9 cellular contexts compared by ENCODE assay signal in the genomic region with DNA sequence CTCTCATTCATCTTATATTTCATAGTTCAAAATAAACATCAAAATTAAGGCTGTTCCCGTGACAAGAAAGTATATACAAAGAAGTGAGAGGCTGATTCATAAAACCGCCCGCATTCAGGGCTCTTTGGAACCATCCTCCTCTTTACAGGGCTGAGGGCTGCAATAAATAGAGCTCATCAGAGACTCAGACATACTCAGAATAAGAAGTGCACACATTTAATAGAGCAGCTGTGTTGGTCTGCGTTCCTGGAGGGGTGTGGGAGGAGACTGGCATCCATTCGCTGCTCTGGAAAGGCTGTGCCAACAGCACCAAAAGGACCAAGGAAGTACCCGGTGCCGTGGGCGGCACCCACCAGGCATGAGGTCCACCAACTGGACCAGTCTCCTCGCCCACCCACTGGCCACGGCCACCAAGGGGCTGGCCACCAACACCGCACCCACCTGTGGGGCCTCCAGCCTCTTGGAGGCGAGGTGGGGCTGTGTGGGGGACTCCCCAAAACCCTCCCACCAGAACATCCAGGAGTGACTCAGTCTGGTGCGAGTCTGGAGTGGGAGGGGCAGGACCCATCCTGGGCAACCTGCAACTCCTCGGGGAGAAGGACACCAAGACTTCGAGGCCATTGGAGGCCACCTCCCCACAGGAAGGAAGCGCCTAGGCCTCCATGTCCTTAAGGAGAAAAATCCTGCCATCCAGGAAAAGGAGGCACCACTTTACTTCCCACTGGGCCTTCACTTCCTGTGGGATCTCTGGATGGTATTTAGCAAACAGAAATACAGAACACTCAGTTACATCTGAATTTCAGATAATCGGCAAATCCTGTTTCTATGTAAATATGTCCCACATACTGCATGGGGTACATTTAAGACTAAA.
A peak's percentile ranks its signal among the peaks of the same experiment; 100 is the strongest.
DNase-seq lines count a peak whose midpoint lies in the region; ATAC-seq and TF ChIP-seq lines count a peak whose summit lies in the region.
"Had no signal": no experiment of that assay in that cellular context is flagged by ENCODE, and none has a peak within 500 bp of the region (broad histone marks: within the 10 kb centered on the region; RNA-seq: fewer than 3 reads in every experiment).

No MANE protein-coding gene starts in this region.

- H3K4me3 ChIP-seq in GM12875 (ENCODE audit: low read depth, low read length): peak overlapping the region; percentile 46
- H3K4me3 ChIP-seq: dorsolateral prefrontal cortex had no signal

- no peak for TF ChIP-seq CTCF in GM12875 (IDR thresholded peaks at IDR 0.05; ENCODE audit: borderline replicate concordance, insufficient read depth, low read depth, low read length)

- peaks cover 5% of the 10 kb centered on the region for H3K36me3 Mint-ChIP-seq in T-helper 2 cell treated with Interferon-gamma antibody and Interleukin-4, amounts not matched to agents 5 μg/mL and 100 μg/mL, for 36 hours (ENCODE audit: low read depth)
- peaks cover 6% of the 10 kb centered on the region for H3K36me3 Mint-ChIP-seq in dendritic cell treated with granulocyte-macrophage colony-stimulating factor and Interleukin-4, amounts not matched to agents 40 ng/mL and 50 ng/mL, for 4 days (ENCODE audit: low read depth)

- peak; percentile 36 for ATAC-seq in HG02642 (IDR thresholded peaks at IDR 0.05; ENCODE audit: poor library complexity, unreplicated experiment)

- peak overlapping the region; percentile 96 for H3K27ac Mint-ChIP-seq in T-helper 2 cell treated with Interferon-gamma antibody and Interleukin-4, amounts not matched to agents 5 μg/mL and 100 μg/mL, for 36 hours
- H3K27ac Mint-ChIP-seq in dendritic cell treated with granulocyte-macrophage colony-stimulating factor and Interleukin-4, amounts not matched to agents 40 ng/mL and 50 ng/mL, for 4 days: peak overlapping the region; percentile 83

- H3K27me3 Mint-ChIP-seq in T-helper 2 cell treated with Interferon-gamma antibody and Interleukin-4, amounts not matched to agents 5 μg/mL and 100 μg/mL, for 36 hours (ENCODE audit: low read depth): no peaks in the 10 kb centered on the region
- no peaks in the 10 kb centered on the region for H3K27me3 Mint-ChIP-seq in dendritic cell treated with granulocyte-macrophage colony-stimulating factor and Interleukin-4, amounts not matched to agents 40 ng/mL and 50 ng/mL, for 4 days

- DNase-seq in T-helper 2 cell treated with Interferon-gamma antibody and Interleukin-4, amounts not matched to agents 5 μg/mL and 100 μg/mL, for 36 hours (ENCODE audit: low spot score): peak; percentile 82
- DNase-seq in stimulated activated CD8-positive, alpha-beta memory T cell treated with anti-CD3 and anti-CD28 coated beads, Interleukin-7, amount 100 ng/mL, for 4 hours (ENCODE audit: low read depth in 2 of 2): peak; percentile 44 to 46
- DNase-seq in NCI-H524 (lab: John Stamatoyannopoulos, UW): no peak
- no peak for DNase-seq in NCI-H1048 (lab: John Stamatoyannopoulos, UW)
- DNase-seq in NOMO-1 treated with dmso at 0.1 percent for 144 hours (lab: John Stamatoyannopoulos, UW; ENCODE audit: unreplicated experiment): no peak

- H3K4me3 Mint-ChIP-seq in T-helper 2 cell treated with Interferon-gamma antibody and Interleukin-4, amounts not matched to agents 5 μg/mL and 100 μg/mL, for 36 hours: peak overlapping the region; percentile 62
- no peak overlapping the region for H3K4me3 Mint-ChIP-seq in dendritic cell treated with granulocyte-macrophage colony-stimulating factor and Interleukin-4, amounts not matched to agents 40 ng/mL and 50 ng/mL, for 4 days

- H3K9me3 Mint-ChIP-seq in T-helper 2 cell treated with Interferon-gamma antibody and Interleukin-4, amounts not matched to agents 5 μg/mL and 100 μg/mL, for 36 hours: no peaks in the 10 kb centered on the region
- H3K9me3 Mint-ChIP-seq in dendritic cell treated with granulocyte-macrophage colony-stimulating factor and Interleukin-4, amounts not matched to agents 40 ng/mL and 50 ng/mL, for 4 days: no peaks in the 10 kb centered on the region

- intact Hi-C loops in dendritic cell treated with granulocyte-macrophage colony-stimulating factor and Interleukin-4, amounts not matched to agents 40 ng/mL and 50 ng/mL, for 4 days (cut with micrococcal nuclease): loop anchor here (2.0 kb wide), 1 partner anchor 19 kb away; no protein-coding TSS in a partner anchor

- H3K4me1 Mint-ChIP-seq in T-helper 2 cell treated with Interferon-gamma antibody and Interleukin-4, amounts not matched to agents 5 μg/mL and 100 μg/mL, for 36 hours (ENCODE audit: low read depth): peaks cover 66% of the 10 kb centered on the region
- H3K4me1 Mint-ChIP-seq in dendritic cell treated with granulocyte-macrophage colony-stimulating factor and Interleukin-4, amounts not matched to agents 40 ng/mL and 50 ng/mL, for 4 days (ENCODE audit: low read depth): peaks cover 54% of the 10 kb centered on the region

Comparison
In these comparisons a context has a peak if more than half of its experiments do, and no peak if none do; other contexts are left out.
1. DNase-seq: peak in T-helper 2 cell treated with Interferon-gamma antibody and Interleukin-4, amounts not matched to agents 5 μg/mL and 100 μg/mL, for 36 hours (single experiment) and stimulated activated CD8-positive, alpha-beta memory T cell treated with anti-CD3 and anti-CD28 coated beads, Interleukin-7, amount 100 ng/mL, for 4 hours (2 of 2); none in NCI-H524 (0 of 2), NCI-H1048 (single experiment) and NOMO-1 treated with dmso at 0.1 percent for 144 hours (single experiment).